In the genomic region with DNA sequence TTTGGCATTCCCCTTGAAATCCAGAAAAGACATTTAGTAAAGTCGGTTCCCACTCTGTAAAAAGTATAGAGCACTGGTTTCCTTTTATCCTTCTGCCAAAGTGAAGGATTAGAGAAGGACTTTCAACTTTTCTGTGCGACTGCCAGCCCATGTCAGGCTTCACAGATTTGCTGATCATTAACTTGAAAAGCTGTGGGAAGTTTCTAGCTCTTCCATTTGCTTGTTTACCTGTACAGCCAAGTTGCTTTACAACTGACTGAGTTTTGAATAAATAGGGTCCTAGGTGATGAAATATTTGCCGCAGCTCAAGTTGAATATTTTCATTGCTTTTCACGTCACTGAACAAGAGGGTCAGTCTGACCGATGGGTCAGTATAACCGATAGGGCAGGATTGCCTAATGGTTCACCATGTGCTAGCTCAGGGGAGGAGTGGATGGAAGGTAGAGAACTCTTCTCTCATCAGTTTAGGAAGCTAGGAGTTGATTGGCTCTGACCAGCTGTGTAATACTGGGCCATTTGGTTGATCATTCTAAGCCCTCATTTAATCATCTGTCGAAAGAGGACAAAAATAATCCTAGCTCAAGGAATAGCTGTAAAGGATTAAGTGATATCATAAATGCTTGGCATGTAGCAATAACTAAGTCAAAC, we compare ENCODE assay signal across 1 cellular context.
TF ChIP-seq lines count a peak whose summit lies in the region.

No MANE protein-coding gene starts in this region.

TF ChIP-seq in A549, 52 proteins besides CTCF, POLR2A, EP300 and RAD21:
- TF ChIP-seq ZNF302 (CRISPR knock-in tag; IDR thresholded peaks at IDR 0.05) (no peak), JUN (IDR thresholded peaks at IDR 0.05) (no peak), HEYL (CRISPR knock-in tag; IDR thresholded peaks at IDR 0.05) (no peak), ZC3H11A (IDR thresholded peaks at IDR 0.05) (no peak), FOSL2 (IDR thresholded peaks at IDR 0.05) (no peak), FOSL2 (CRISPR knock-in tag; IDR thresholded peaks at IDR 0.05) (no peak), CHD4 (IDR thresholded peaks at IDR 0.05; ENCODE audit: borderline replicate concordance) (no peak), MAFK (IDR thresholded peaks at IDR 0.05; ENCODE audit: partially characterized antibody) (no peak), SMC3 (IDR thresholded peaks at IDR 0.05) (no peak), NFE2L2 (conservative IDR thresholded peaks at IDR 0.05; ENCODE audit: low read length) (no peak)
- TF ChIP-seq, protein P1, sequence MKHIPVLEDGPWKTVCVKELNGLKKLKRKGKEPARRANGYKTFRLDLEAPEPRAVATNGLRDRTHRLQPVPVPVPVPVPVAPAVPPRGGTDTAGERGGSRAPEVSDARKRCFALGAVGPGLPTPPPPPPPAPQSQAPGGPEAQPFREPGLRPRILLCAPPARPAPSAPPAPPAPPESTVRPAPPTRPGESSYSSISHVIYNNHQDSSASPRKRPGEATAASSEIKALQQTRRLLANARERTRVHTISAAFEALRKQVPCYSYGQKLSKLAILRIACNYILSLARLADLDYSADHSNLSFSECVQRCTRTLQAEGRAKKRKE (CRISPR knock-in tag; IDR thresholded peaks at IDR 0.05; ENCODE audit: low read depth): no peak
- TF ChIP-seq, protein P2, sequence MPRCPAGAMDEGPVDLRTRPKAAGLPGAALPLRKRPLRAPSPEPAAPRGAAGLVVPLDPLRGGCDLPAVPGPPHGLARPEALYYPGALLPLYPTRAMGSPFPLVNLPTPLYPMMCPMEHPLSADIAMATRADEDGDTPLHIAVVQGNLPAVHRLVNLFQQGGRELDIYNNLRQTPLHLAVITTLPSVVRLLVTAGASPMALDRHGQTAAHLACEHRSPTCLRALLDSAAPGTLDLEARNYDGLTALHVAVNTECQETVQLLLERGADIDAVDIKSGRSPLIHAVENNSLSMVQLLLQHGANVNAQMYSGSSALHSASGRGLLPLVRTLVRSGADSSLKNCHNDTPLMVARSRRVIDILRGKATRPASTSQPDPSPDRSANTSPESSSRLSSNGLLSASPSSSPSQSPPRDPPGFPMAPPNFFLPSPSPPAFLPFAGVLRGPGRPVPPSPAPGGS (IDR thresholded peaks at IDR 0.05): no peak
TF ChIP-seq in A549: peak in this region for 0.
